In the genomic region with DNA sequence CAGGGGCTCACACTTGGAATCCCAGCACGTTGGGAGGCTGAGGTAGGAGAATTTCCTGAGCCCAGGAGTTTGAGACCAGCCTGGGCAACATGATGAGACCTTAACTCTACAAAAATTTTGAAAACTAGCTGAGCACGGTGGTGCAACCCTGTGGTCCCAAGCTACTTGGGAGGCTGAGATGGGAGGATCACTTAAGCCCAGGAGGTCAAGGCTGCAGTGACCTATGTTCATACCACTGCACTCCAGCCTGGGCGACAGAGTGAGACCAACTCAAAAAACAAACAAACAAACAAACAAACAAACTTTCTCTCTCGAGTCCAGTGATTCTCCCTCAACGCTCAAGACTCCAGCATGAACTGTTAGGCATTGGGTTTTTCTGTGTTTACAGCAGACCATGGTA, we compare ENCODE assay signal across 18 cellular contexts. TPM values are rescaled to one million over a fixed set of nuclear protein-coding genes. Genes with fewer than 3 reads are reported as not detected.
A peak's percentile ranks its signal among the peaks of the same experiment; 100 is the strongest.
DNase-seq lines count a peak whose midpoint lies in the region; ATAC-seq and TF ChIP-seq lines count a peak whose summit lies in the region.
"Had no signal": no experiment of that assay in that cellular context is flagged by ENCODE, and none has a peak within 500 bp of the region (broad histone marks: within the 10 kb centered on the region; RNA-seq: fewer than 3 reads in every experiment).

No MANE protein-coding gene starts in this region.

- H3K4me3 ChIP-seq in Caco-2 (ENCODE audit: low read depth, low read length): no peak overlapping the region
- H3K4me3 ChIP-seq in naive thymus-derived CD4-positive, alpha-beta T cell (ENCODE audit: low read length): no peak overlapping the region
- H3K4me3 ChIP-seq: GM12878 had no signal

- peaks cover 30% of the 10 kb centered on the region for H3K4me1 Mint-ChIP-seq in activated CD4-positive, alpha-beta T cell treated with anti-CD3 and anti-CD28 coated beads for 36 hours
- H3K4me1 Mint-ChIP-seq in Caco-2 (ENCODE audit: low read depth, unreplicated experiment): peaks cover 8% of the 10 kb centered on the region
- peaks cover 11% of the 10 kb centered on the region for H3K4me1 Mint-ChIP-seq in activated T-helper 17 cell treated with anti-CD3 and anti-CD28 coated beads, Interleukin-2, amount 50 U/mL, for 72 hours
- peaks cover 11 to 40% (median 27%) of the 10 kb centered on the region in 7 donors for H3K4me1 Mint-ChIP-seq in naive thymus-derived CD4-positive, alpha-beta T cell

- no peak for DNase-seq in activated CD4-positive, alpha-beta T cell treated with anti-CD3 and anti-CD28 coated beads for 36 hours
- no peak for DNase-seq in activated CD4-positive, alpha-beta T cell treated with anti-CD3 and anti-CD28 coated beads for 48 hours
- no peak for DNase-seq in Caco-2
- DNase-seq in naive thymus-derived CD4-positive, alpha-beta T cell: no peak
- DNase-seq in mucosa of gallbladder (ENCODE audit: low spot score): no peak
- DNase-seq in central memory CD4-positive, alpha-beta T cell: no peak
- DNase-seq: 8988T; CD4-positive, alpha-beta memory T cell; GDM1; KG1; NCI-H1436 treated with DMSO at 0.1 percent for 48 hours; NCI-H2081; NCI-H748 treated with DMSO at 0.1 percent for 48 hours; PC-3 had no signal

- H3K27me3 Mint-ChIP-seq in activated CD4-positive, alpha-beta T cell treated with anti-CD3 and anti-CD28 coated beads for 36 hours: no peaks in the 10 kb centered on the region
- no peaks in the 10 kb centered on the region for H3K27me3 Mint-ChIP-seq in Caco-2 (ENCODE audit: insufficient read depth, unreplicated experiment)
- H3K27me3 Mint-ChIP-seq in activated T-helper 17 cell treated with anti-CD3 and anti-CD28 coated beads, Interleukin-2, amount 50 U/mL, for 72 hours: no peaks in the 10 kb centered on the region
- H3K27me3 Mint-ChIP-seq in naive thymus-derived CD4-positive, alpha-beta T cell: no peaks in the 10 kb centered on the region
- H3K27me3 Mint-ChIP-seq: CD4-positive, alpha-beta memory T cell had no signal

- POLR2A ChIA-PET in activated CD4-positive, alpha-beta T cell treated with anti-CD3 and anti-CD28 coated beads for 36 hours (lab: Charles Lee): no interaction called here
- POLR2A ChIA-PET in Caco-2 (lab: Charles Lee): no interaction called here
- POLR2A ChIA-PET in naive thymus-derived CD4-positive, alpha-beta T cell (lab: Charles Lee): interaction anchor here (7.7 kb wide), 1 partner anchor 21 kb away, joined by 139 read pairs; a partner anchor contains a TSS

- H3K36me3 ChIP-seq in Caco-2 (ENCODE audit: control insufficient read depth, insufficient read depth, low read length): peaks cover 12% of the 10 kb centered on the region
- peaks cover 9 to 39% (median 24%) of the 10 kb centered on the region in 3 experiments for H3K36me3 ChIP-seq in naive thymus-derived CD4-positive, alpha-beta T cell (ENCODE audit: control insufficient read depth in 2 of 3, insufficient read depth in 3 of 3, low read length in 3 of 3)

- no peaks in the 10 kb centered on the region for H3K9me3 Mint-ChIP-seq in activated CD4-positive, alpha-beta T cell treated with anti-CD3 and anti-CD28 coated beads for 36 hours (ENCODE audit: low read depth)
- no peaks in the 10 kb centered on the region for H3K9me3 Mint-ChIP-seq in Caco-2 (ENCODE audit: unreplicated experiment)
- H3K9me3 Mint-ChIP-seq in activated T-helper 17 cell treated with anti-CD3 and anti-CD28 coated beads, Interleukin-2, amount 50 U/mL, for 72 hours: no peaks in the 10 kb centered on the region
- no peaks in the 10 kb centered on the region for H3K9me3 Mint-ChIP-seq in naive thymus-derived CD4-positive, alpha-beta T cell
- H3K9me3 Mint-ChIP-seq: CD4-positive, alpha-beta memory T cell had no signal

- H3K9me3 ChIP-seq in Caco-2: no peaks in the 10 kb centered on the region
- no peaks in the 10 kb centered on the region for H3K9me3 ChIP-seq in naive thymus-derived CD4-positive, alpha-beta T cell (ENCODE audit: control insufficient read depth in 2 of 3, low read length in 3 of 3)

- peaks cover 15% of the 10 kb centered on the region; the same call in 1 of the 2 replicates for H3K4me1 ChIP-seq in Caco-2
- H3K4me1 ChIP-seq in naive thymus-derived CD4-positive, alpha-beta T cell (ENCODE audit: control insufficient read depth in 2 of 2, insufficient read depth in 2 of 2, low read length in 2 of 2): peaks cover 11 to 22% of the 10 kb centered on the region in 2 donors

- H3K27ac Mint-ChIP-seq in activated CD4-positive, alpha-beta T cell treated with anti-CD3 and anti-CD28 coated beads for 36 hours: peak overlapping the region; percentile 47
- no peak overlapping the region for H3K27ac Mint-ChIP-seq in Caco-2 (ENCODE audit: unreplicated experiment)
- peak overlapping the region; percentile 17 for H3K27ac Mint-ChIP-seq in activated T-helper 17 cell treated with anti-CD3 and anti-CD28 coated beads, Interleukin-2, amount 50 U/mL, for 72 hours
- peak overlapping the region in 5 of 9 donors; percentile 15 to 56 (median 41) for H3K27ac Mint-ChIP-seq in naive thymus-derived CD4-positive, alpha-beta T cell

- peaks cover 40% of the 10 kb centered on the region for H3K36me3 Mint-ChIP-seq in activated CD4-positive, alpha-beta T cell treated with anti-CD3 and anti-CD28 coated beads for 36 hours (ENCODE audit: low read depth)
- H3K36me3 Mint-ChIP-seq in Caco-2 (ENCODE audit: insufficient read depth, unreplicated experiment): peaks cover 69% of the 10 kb centered on the region
- peaks cover 67% of the 10 kb centered on the region for H3K36me3 Mint-ChIP-seq in activated T-helper 17 cell treated with anti-CD3 and anti-CD28 coated beads, Interleukin-2, amount 50 U/mL, for 72 hours (ENCODE audit: low read depth)
- peaks cover 4 to 37% (median 18%) of the 10 kb centered on the region in 5 donors for H3K36me3 Mint-ChIP-seq in naive thymus-derived CD4-positive, alpha-beta T cell

- intact Hi-C loops in activated CD4-positive, alpha-beta T cell treated with anti-CD3 and anti-CD28 coated beads for 36 hours (cut with DNase I, micrococcal nuclease): loop anchor here (5.0 to 10.0 kb wide), 3 partner anchors 54 to 669 kb away; a partner anchor contains a TSS
- intact Hi-C loops in Caco-2 (cut with micrococcal nuclease; ENCODE audit: unreplicated experiment): no loop called here
- intact Hi-C loops in naive thymus-derived CD4-positive, alpha-beta T cell (cut with micrococcal nuclease): loop anchor here (5.0 kb wide), 3 partner anchors 54 to 831 kb away; a partner anchor contains a TSS

- no peak overlapping the region for H3K4me3 Mint-ChIP-seq in activated CD4-positive, alpha-beta T cell treated with anti-CD3 and anti-CD28 coated beads for 36 hours
- peak overlapping the region; percentile 36 for H3K4me3 Mint-ChIP-seq in Caco-2 (ENCODE audit: unreplicated experiment)
- H3K4me3 Mint-ChIP-seq in activated T-helper 17 cell treated with anti-CD3 and anti-CD28 coated beads, Interleukin-2, amount 50 U/mL, for 72 hours: peak overlapping the region; percentile 85
- no peak overlapping the region for H3K4me3 Mint-ChIP-seq in naive thymus-derived CD4-positive, alpha-beta T cell

- CTCF ChIA-PET in activated CD4-positive, alpha-beta T cell treated with anti-CD3 and anti-CD28 coated beads for 36 hours (lab: Charles Lee): interaction anchor here (0.9 to 8.5 kb wide), 3 partner anchors 13 to 313 kb away, joined by 4 to 74 read pairs (median 19); no protein-coding TSS in a partner anchor
- CTCF ChIA-PET in Caco-2 (lab: Charles Lee): no interaction called here
- CTCF ChIA-PET in naive thymus-derived CD4-positive, alpha-beta T cell (lab: Charles Lee): no interaction called here

- TF ChIP-seq CTCF in Caco-2 (IDR thresholded peaks at IDR 0.05; ENCODE audit: insufficient read depth in 1 of 2, low read depth in 1 of 2, low read length in 1 of 2, severe bottlenecking in 1 of 2, unreplicated experiment in 1 of 2): no peak

- no peak overlapping the region for H3K27ac ChIP-seq in naive thymus-derived CD4-positive, alpha-beta T cell (ENCODE audit: low read depth, low read length)

- BruUV-seq in Caco-2 (replicated peaks; lab: Mats Ljungman, UMichigan): no TSS peak

- no peaks in the 10 kb centered on the region for H3K27me3 ChIP-seq in Caco-2 (replicated peaks; ENCODE audit: control insufficient read depth, insufficient read depth, low read length)
- H3K27me3 ChIP-seq in naive thymus-derived CD4-positive, alpha-beta T cell (ENCODE audit: control insufficient read depth in 2 of 2, insufficient read depth in 2 of 2, low read length in 2 of 2): no peaks in the 10 kb centered on the region

- no peak for ATAC-seq in activated CD4-positive, alpha-beta T cell treated with anti-CD3 and anti-CD28 coated beads for 36 hours
- no peak for ATAC-seq in activated T-helper 17 cell treated with anti-CD3 and anti-CD28 coated beads, Interleukin-2, amount 50 U/mL, for 72 hours (replicated peaks)
- ATAC-seq in naive thymus-derived CD4-positive, alpha-beta T cell: no peak
- no peak for ATAC-seq in HG03469 (IDR thresholded peaks at IDR 0.05; ENCODE audit: unreplicated experiment)
- ATAC-seq: GM12878, HCT116, PC-3 had no signal

RNA-seq across cellular contexts. Expression of a gene that starts 2.0 kb away (rescaled TPM):
- 10 to 100 TPM; 11.5 to 14.9 TPM for total RNA-seq in activated CD4-positive, alpha-beta T cell treated with anti-CD3 and anti-CD28 coated beads for 36 hours
- total RNA-seq in Caco-2 (2022) (29.4 and 29.8 TPM in 2 replicates), mucosa of gallbladder (21.4 TPM)
- total RNA-seq in activated T-helper 17 cell treated with anti-CD3 and anti-CD28 coated beads, Interleukin-2, amount 50 U/mL, for 72 hours: 10 to 100 TPM in 1 of 2 donors, 1 to 10 TPM in 1; 9.6 to 16.4 TPM
- 10 to 100 TPM; 13.8 to 35.9 (median 19.5) TPM for total RNA-seq in naive thymus-derived CD4-positive, alpha-beta T cell
- polyA plus RNA-seq in naive thymus-derived CD4-positive, alpha-beta T cell: 10 to 100 TPM; 21.0 to 25.0 TPM

RNA-seq across cellular contexts. Expression of a gene that starts 15.9 kb away (rescaled TPM):
- 1 to 10 TPM; 4.6 to 5.2 TPM for total RNA-seq in activated CD4-positive, alpha-beta T cell treated with anti-CD3 and anti-CD28 coated beads for 36 hours
- 29.2 and 31.1 TPM in 2 replicates for total RNA-seq in Caco-2 (2022)
- 10 to 100 TPM; 11.3 to 14.3 TPM for total RNA-seq in activated T-helper 17 cell treated with anti-CD3 and anti-CD28 coated beads, Interleukin-2, amount 50 U/mL, for 72 hours
- 1 to 10 TPM; 3.0 to 5.5 (median 3.2) TPM for total RNA-seq in naive thymus-derived CD4-positive, alpha-beta T cell
- polyA plus RNA-seq in naive thymus-derived CD4-positive, alpha-beta T cell: 1 to 10 TPM in 1 of 2 donors, under 1 TPM in 1; 0.91 to 2.9 TPM
- total RNA-seq in mucosa of gallbladder: 12.2 TPM

RNA-seq across cellular contexts. Expression of a gene that starts 21.8 kb away (rescaled TPM):
- total RNA-seq in activated CD4-positive, alpha-beta T cell treated with anti-CD3 and anti-CD28 coated beads for 36 hours: 100 to 1,000 TPM in 1 of 2 experiments, 10 to 100 TPM in 1; 89.4 to 107 TPM
- total RNA-seq in Caco-2 (2022) (268 and 288 TPM in 2 replicates), mucosa of gallbladder (106 TPM)
- 10 to 100 TPM; 70.0 to 92.2 TPM for total RNA-seq in activated T-helper 17 cell treated with anti-CD3 and anti-CD28 coated beads, Interleukin-2, amount 50 U/mL, for 72 hours
- total RNA-seq in naive thymus-derived CD4-positive, alpha-beta T cell: 100 to 1,000 TPM in 3 of 5 experiments, 10 to 100 TPM in 2; 81.6 to 124 (median 119) TPM
- polyA plus RNA-seq in naive thymus-derived CD4-positive, alpha-beta T cell: 10 to 100 TPM; 14.2 to 17.8 TPM

Comparison
In these comparisons a context has a peak if more than half of its experiments do, and no peak if none do; other contexts are left out.
1. H3K4me3 Mint-ChIP-seq: peak in Caco-2 (single experiment) and activated T-helper 17 cell treated with anti-CD3 and anti-CD28 coated beads, Interleukin-2, amount 50 U/mL, for 72 hours (single experiment); none in activated CD4-positive, alpha-beta T cell treated with anti-CD3 and anti-CD28 coated beads for 36 hours (single experiment) and naive thymus-derived CD4-positive, alpha-beta T cell (0 of 10).